In the genomic region with DNA sequence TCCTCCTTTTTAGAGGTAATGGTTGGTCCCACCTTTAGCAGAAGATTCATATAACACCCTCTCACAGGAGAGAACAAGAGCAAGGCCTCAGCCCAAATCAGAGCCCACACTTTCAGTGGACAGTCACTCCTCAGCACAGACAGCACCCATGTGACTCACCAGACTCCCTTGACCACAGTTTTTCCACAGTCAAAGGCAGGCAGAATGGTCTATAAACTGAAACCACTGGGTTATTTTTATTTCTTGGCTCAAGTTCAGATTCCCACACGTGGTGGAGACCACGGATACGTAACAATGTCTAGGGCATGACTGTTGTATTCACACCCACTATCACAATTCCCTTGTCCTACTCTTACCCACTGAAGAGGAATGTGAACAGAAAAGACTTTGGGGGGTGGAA, we compare ENCODE assay signal across 11 cellular contexts.
DNase-seq lines count a peak whose midpoint lies in the region; ATAC-seq and TF ChIP-seq lines count a peak whose summit lies in the region.
"Had no signal": no experiment of that assay in that cellular context is flagged by ENCODE, and none has a peak within 500 bp of the region (broad histone marks: within the 10 kb centered on the region; RNA-seq: fewer than 3 reads in every experiment).

No MANE protein-coding gene starts in this region.

- TF ChIP-seq POLR2A in esophagus muscularis mucosa (IDR thresholded peaks at IDR 0.05; ENCODE audit: low read depth), result no peak

- H3K27ac ChIP-seq in right cardiac atrium (ENCODE audit: low read length) (no peak overlapping the region), esophagus muscularis mucosa (replicated peaks in 1 of 4) (no peak overlapping the region)

- H3K4me3 Mint-ChIP-seq in activated CD4-positive, alpha-beta T cell treated with anti-CD3 and anti-CD28 coated beads, Interleukin-2, amount 10 ng/mL, durations not matched to agents 7 days and 5 days, result no peak overlapping the region
- H3K4me3 Mint-ChIP-seq: activated B cell treated with CpG ODN at 0.5 μM for 24 hours; natural killer cell treated with Interleukin-12 subunit alpha and Interleukin-12 subunit beta and Interleukin-15 and Interleukin-18, amount 100 ng/mL, for 72 hours had no signal

- peak; percentile 3 for DNase-seq in AG09319 (ENCODE audit: extremely low read depth, low read depth)
- DNase-seq in right cardiac atrium, result no peak
- DNase-seq in activated CD4-positive, alpha-beta T cell treated with anti-CD3 and anti-CD28 coated beads, Interleukin-2, amount 10 ng/mL, durations not matched to agents 7 days and 5 days, result no peak
- DNase-seq in GM10266 (ENCODE audit: extremely low spot score), result no peak
- DNase-seq in esophagus muscularis mucosa (ENCODE audit: extremely low spot score), result no peak
- DNase-seq: activated B cell treated with CpG ODN at 0.5 μM for 24 hours, GOT3 had no signal

- H3K27me3 ChIP-seq in right cardiac atrium (ENCODE audit: control insufficient read depth, insufficient read depth), result no peaks in the 10 kb centered on the region
- H3K27me3 ChIP-seq in esophagus muscularis mucosa, result no peaks in the 10 kb centered on the region

- no peaks in the 10 kb centered on the region for H3K4me1 Mint-ChIP-seq in activated CD4-positive, alpha-beta T cell treated with anti-CD3 and anti-CD28 coated beads, Interleukin-2, amount 10 ng/mL, durations not matched to agents 7 days and 5 days

- TF ChIP-seq CTCF in AG09319 (IDR thresholded peaks at IDR 0.05; ENCODE audit: low read depth, low read length) (no peak), GM10266 (IDR thresholded peaks at IDR 0.05; ENCODE audit: control insufficient read depth, insufficient read depth, low read depth, missing control alignments) (no peak), esophagus muscularis mucosa (IDR thresholded peaks at IDR 0.05) (no peak)

- H3K9me3 ChIP-seq in right cardiac atrium (ENCODE audit: control insufficient read depth, low read length) (no peaks in the 10 kb centered on the region), esophagus muscularis mucosa (no peaks in the 10 kb centered on the region)

- no peaks in the 10 kb centered on the region for H3K27me3 Mint-ChIP-seq in activated CD4-positive, alpha-beta T cell treated with anti-CD3 and anti-CD28 coated beads, Interleukin-2, amount 10 ng/mL, durations not matched to agents 7 days and 5 days
- H3K27me3 Mint-ChIP-seq: activated B cell treated with CpG ODN at 0.5 μM for 24 hours had no signal

- ATAC-seq in HG02623 (IDR thresholded peaks at IDR 0.05; ENCODE audit: unreplicated experiment) (peak; percentile 54), SK-N-SH treated with all-trans-retinoic acid at 6 μM for 48 hours (peak; percentile 59), right cardiac atrium (peak; percentile 57 to 90), GM18520 (IDR thresholded peaks at IDR 0.05; ENCODE audit: unreplicated experiment) (no peak)

- H3K9me3 Mint-ChIP-seq in activated CD4-positive, alpha-beta T cell treated with anti-CD3 and anti-CD28 coated beads, Interleukin-2, amount 10 ng/mL, durations not matched to agents 7 days and 5 days, result peaks cover 4% of the 10 kb centered on the region
- H3K9me3 Mint-ChIP-seq: activated B cell treated with CpG ODN at 0.5 μM for 24 hours had no signal

- POLR2A ChIA-PET in activated CD4-positive, alpha-beta T cell treated with anti-CD3 and anti-CD28 coated beads, Interleukin-2, amount 10 ng/mL, durations not matched to agents 7 days and 5 days (lab: Charles Lee), result no interaction called here

- no peak overlapping the region for H3K4me3 ChIP-seq in right cardiac atrium (ENCODE audit: low read length)
- H3K4me3 ChIP-seq in esophagus muscularis mucosa, result no peak overlapping the region

- H3K36me3 ChIP-seq in esophagus muscularis mucosa, result no peaks in the 10 kb centered on the region

- WGBS in right cardiac atrium, result 16% methylated on average over 3 of the region's 3 CpGs
- 35% methylated on average over 3 of the region's 3 CpGs for WGBS in esophagus muscularis mucosa

- H3K27ac Mint-ChIP-seq in activated CD4-positive, alpha-beta T cell treated with anti-CD3 and anti-CD28 coated beads, Interleukin-2, amount 10 ng/mL, durations not matched to agents 7 days and 5 days, result no peak overlapping the region
- H3K27ac Mint-ChIP-seq: activated B cell treated with CpG ODN at 0.5 μM for 24 hours; natural killer cell treated with Interleukin-12 subunit alpha and Interleukin-12 subunit beta and Interleukin-15 and Interleukin-18, amount 100 ng/mL, for 72 hours had no signal

- H3K36me3 Mint-ChIP-seq in activated CD4-positive, alpha-beta T cell treated with anti-CD3 and anti-CD28 coated beads, Interleukin-2, amount 10 ng/mL, durations not matched to agents 7 days and 5 days (ENCODE audit: low read depth), result no peaks in the 10 kb centered on the region
- H3K36me3 Mint-ChIP-seq: natural killer cell treated with Interleukin-12 subunit alpha and Interleukin-12 subunit beta and Interleukin-15 and Interleukin-18, amount 100 ng/mL, for 72 hours had no signal

- CTCF ChIA-PET in activated CD4-positive, alpha-beta T cell treated with anti-CD3 and anti-CD28 coated beads, Interleukin-2, amount 10 ng/mL, durations not matched to agents 7 days and 5 days (lab: Charles Lee), result interaction anchor here (0.5 kb wide), 1 partner anchor 14 kb away, joined by 3 read pairs; no protein-coding TSS in a partner anchor

- H3K4me1 ChIP-seq in right cardiac atrium (ENCODE audit: control insufficient read depth, insufficient read depth, low read length), result no peaks in the 10 kb centered on the region
- H3K4me1 ChIP-seq in esophagus muscularis mucosa, result peaks cover 0 to 10% (median 9%) of the 10 kb centered on the region in 4 donors

- TF ChIP-seq EP300 in esophagus muscularis mucosa (IDR thresholded peaks at IDR 0.05), result no peak

- intact Hi-C loops in right cardiac atrium (cut with DNase I) (no loop called here), esophagus muscularis mucosa (cut with DNase I) (no loop called here)

TF ChIP-seq in SK-N-SH treated with all-trans-retinoic acid at 6 μM for 48 hours, 23 proteins besides CTCF, POLR2A, EP300 and RAD21:
- TF ChIP-seq ARNTL (CRISPR knock-in tag; IDR thresholded peaks at IDR 0.05; ENCODE audit: borderline replicate concordance, low read depth), result no peak
- TF ChIP-seq ISL1 (CRISPR knock-in tag; IDR thresholded peaks at IDR 0.05), result no peak
- no peak for TF ChIP-seq BACH2 (CRISPR knock-in tag; IDR thresholded peaks at IDR 0.05; ENCODE audit: borderline replicate concordance)
- TF ChIP-seq, protein P1, sequence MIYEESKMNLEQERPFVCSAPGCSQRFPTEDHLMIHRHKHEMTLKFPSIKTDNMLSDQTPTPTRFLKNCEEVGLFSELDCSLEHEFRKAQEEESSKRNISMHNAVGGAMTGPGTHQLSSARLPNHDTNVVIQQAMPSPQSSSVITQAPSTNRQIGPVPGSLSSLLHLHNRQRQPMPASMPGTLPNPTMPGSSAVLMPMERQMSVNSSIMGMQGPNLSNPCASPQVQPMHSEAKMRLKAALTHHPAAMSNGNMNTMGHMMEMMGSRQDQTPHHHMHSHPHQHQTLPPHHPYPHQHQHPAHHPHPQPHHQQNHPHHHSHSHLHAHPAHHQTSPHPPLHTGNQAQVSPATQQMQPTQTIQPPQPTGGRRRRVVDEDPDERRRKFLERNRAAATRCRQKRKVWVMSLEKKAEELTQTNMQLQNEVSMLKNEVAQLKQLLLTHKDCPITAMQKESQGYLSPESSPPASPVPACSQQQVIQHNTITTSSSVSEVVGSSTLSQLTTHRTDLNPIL (CRISPR knock-in tag; IDR thresholded peaks at IDR 0.05; ENCODE audit: low read depth), result no peak
- TF ChIP-seq ZFP30 (CRISPR knock-in tag; IDR thresholded peaks at IDR 0.05), result no peak
- no peak for TF ChIP-seq TCF4 (CRISPR knock-in tag; IDR thresholded peaks at IDR 0.05; ENCODE audit: borderline replicate concordance)
- TF ChIP-seq TOX (CRISPR knock-in tag; IDR thresholded peaks at IDR 0.05; ENCODE audit: borderline replicate concordance), result no peak
